In the genomic region with DNA sequence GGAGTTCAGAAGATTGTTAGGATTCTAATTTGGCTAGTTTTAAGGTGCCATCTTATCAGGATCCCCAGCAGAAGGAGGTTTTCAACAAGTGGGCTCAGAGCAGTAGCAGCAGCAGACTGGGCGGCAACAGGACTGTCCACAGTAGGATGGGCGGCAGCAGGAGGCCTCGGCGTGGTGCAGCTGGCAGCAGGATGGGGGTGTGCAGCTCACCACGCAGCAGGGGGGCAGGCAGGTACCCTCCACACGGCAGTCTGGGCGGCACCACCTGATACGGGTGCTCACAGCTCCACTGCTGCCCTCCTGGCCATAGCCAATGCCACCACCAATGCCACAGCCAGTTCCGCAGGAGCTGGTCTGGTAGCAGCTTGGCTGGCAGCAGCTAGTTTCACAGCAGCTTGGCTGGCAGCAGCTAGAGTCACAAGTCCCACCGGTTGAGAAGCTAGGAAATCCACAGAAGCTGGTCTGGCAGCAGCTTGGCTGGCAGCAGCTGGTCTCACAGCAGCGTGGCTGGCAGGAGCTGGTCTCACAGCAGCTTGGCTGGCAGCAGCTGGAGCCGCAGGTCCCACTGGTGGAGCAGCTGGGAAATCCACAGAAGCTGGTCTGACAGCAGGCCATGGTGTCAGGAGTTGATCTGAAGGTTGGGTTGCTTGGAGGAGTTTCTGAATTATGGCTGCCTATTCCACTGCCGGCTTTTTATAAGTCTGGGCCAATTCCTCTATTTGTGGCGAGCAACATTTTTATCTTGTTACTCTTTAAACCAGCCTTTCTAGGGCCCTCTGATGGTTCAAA, we compare ENCODE assay signal across 18 cellular contexts. TPM values are rescaled to one million over a fixed set of nuclear protein-coding genes. Genes with fewer than 3 reads are reported as not detected.
DNase-seq lines count a peak whose midpoint lies in the region; TF ChIP-seq lines count a peak whose summit lies in the region.
"Not testable (repeated sequence)": the region's sequence is repeated elsewhere in the genome, so short reads cannot be mapped to it uniquely, and the experiment has no call there.
"Had no signal": no experiment of that assay in that cellular context is flagged by ENCODE, and none has a peak within 500 bp of the region (broad histone marks: within the 10 kb centered on the region; RNA-seq: fewer than 3 reads in every experiment).

A gene with protein sequence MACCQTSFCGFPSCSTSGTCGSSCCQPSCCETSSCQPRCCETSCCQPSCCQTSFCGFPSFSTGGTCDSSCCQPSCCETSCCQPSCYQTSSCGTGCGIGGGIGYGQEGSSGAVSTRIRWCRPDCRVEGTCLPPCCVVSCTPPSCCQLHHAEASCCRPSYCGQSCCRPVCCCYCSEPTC (minus strand): TSS at position 668 of the 789 bp plus-strand sequence. CDS start 53 bp downstream, at position 615.

- H3K9me3 ChIP-seq in SJCRH30 (replicated peaks); skeletal muscle satellite cell (replicated peaks; ENCODE audit: low read length): not testable (repeated sequence)

- not testable (repeated sequence) for H3K36me3 ChIP-seq in SJCRH30; skeletal muscle satellite cell (ENCODE audit: insufficient read depth, low read length)

- H3K27me3 ChIP-seq in SJCRH30; skeletal muscle satellite cell (ENCODE audit: control insufficient read depth, insufficient read depth, low read length): not testable (repeated sequence)

- H3K9ac ChIP-seq in skeletal muscle satellite cell (ENCODE audit: low read depth, low read length), result peak within 1 kb of the TSS; percentile 59

- DNase-seq in AG08395 (ENCODE audit: low spot score) (peak; percentile 48), DMS53 (lab: John Stamatoyannopoulos, UW) (peak; percentile 41), LHCN-M2 (ENCODE audit: low read depth) (peak; percentile 65), NCI-H2196 (lab: John Stamatoyannopoulos, UW; ENCODE audit: unreplicated experiment) (peak; percentile 38), SJCRH30 (peak; percentile 18 to 25), kidney tubule cell (ENCODE audit: low spot score) (peak; percentile 47)
- DNase-seq in epithelial cell of proximal tubule (ENCODE audit: low read depth), result not testable (repeated sequence)

- H3K4me2 ChIP-seq in skeletal muscle satellite cell (ENCODE audit: low read length), result peak within 1 kb of the TSS; percentile 65

- H3K4me1 ChIP-seq in SJCRH30, result not testable (repeated sequence)
- peaks cover 14% of the 10 kb centered on the region for H3K4me1 ChIP-seq in skeletal muscle satellite cell (ENCODE audit: control insufficient read depth, insufficient read depth, low read length)

- not testable (repeated sequence) for H3K27ac ChIP-seq in SJCRH30

- peak; percentile 14 for TF ChIP-seq CTCF in epithelial cell of proximal tubule (conservative IDR thresholded peaks at IDR 0.05; ENCODE audit: low read depth, low read length)

- not testable (repeated sequence) for H3K4me3 ChIP-seq in SJCRH30; epithelial cell of proximal tubule (ENCODE audit: low read depth, low read length)
- peak within 1 kb of the TSS; percentile 44 for H3K4me3 ChIP-seq in skeletal muscle satellite cell (ENCODE audit: low read length)

RNA-seq across cellular contexts. Expression of the gene that starts here (rescaled TPM):
- total RNA-seq in LHCN-M2 (2014; rRNA removed) (not detected in 2 replicates), epithelial cell of proximal tubule (not detected in 2 replicates)
- 0.35 TPM for polyA plus RNA-seq in LHCN-M2 (2012)
- total RNA-seq in SJCRH30 (2014; rRNA removed; shearing (Covaris generic)), result not detected in 2 replicates
- total RNA-seq in skeletal muscle satellite cell (2012; rRNA removed), result not detected in 2 replicates
- total RNA-seq: CD4-positive, alpha-beta T cell; colonic mucosa; heart right ventricle; K562; kidney epithelial cell; M059J; OCI-LY7; pulmonary artery endothelial cell; sigmoid colon; T-helper 1 cell treated with Interleukin-12 subunit alpha and Interleukin-12 subunit beta and Interleukin-4 antibody, amounts not matched to agents 30 ng/mL and 1 ng/mL, for 36 hours had no signal
- polyA plus RNA-seq: heart right ventricle, K562, sigmoid colon had no signal

Comparison
In these comparisons a context has a peak if more than half of its experiments do, and no peak if none do; other contexts are left out.
1. Peak in DNase-seq in LHCN-M2; RNA of the gene not detected or under 1 TPM.
2. Peak in DNase-seq in SJCRH30; RNA of the gene not detected or under 1 TPM.